8 cellular contexts compared by ENCODE assay signal in genomic region chr11:117180661-117181585, GRCh38. TPM values are rescaled to one million over a fixed set of nuclear protein-coding genes. Genes with fewer than 3 reads are reported as not detected.
DNase-seq lines count a peak whose midpoint lies in the region; ATAC-seq and TF ChIP-seq lines count a peak whose summit lies in the region.

No MANE protein-coding gene starts in this region.

- CTCF ChIA-PET in BJ (lab: Yijun Ruan, JAX): interaction anchor here (1.0 to 4.1 kb wide), 12 partner anchors 9 to 82 kb away, joined by 3 to 44 read pairs (median 12); partner anchors contain the start of genes PCSK7 and RNF214

- WGBS in tibial nerve, 2 donors: 47 to 54% methylated on average over 18 to 22 of the region's 22 CpGs

- no peak for DNase-seq in BJ (ENCODE audit: low read depth)
- DNase-seq in activated T-helper 2 cell treated with anti-CD3 and anti-CD28 coated beads, Interferon-gamma antibody, Interleukin-2, Interleukin-4, amounts not matched to agents 10 μg/mL and 5 μg/mL and 100 μg/mL, durations not matched to agents 14 hours and 24 hours and 36 hours (ENCODE audit: low spot score): peak; percentile 58
- DNase-seq in foreskin keratinocyte: peak in 1 of 2 donors; percentile 20
- DNase-seq in omental fat pad (ENCODE audit: low spot score): peak; percentile 35
- DNase-seq in tibial nerve (ENCODE audit: low spot score in 2 of 2): peak; percentile 59 to 81

- peak in 1 of 2 donors; percentile 47 for TF ChIP-seq EP300 in tibial nerve (IDR thresholded peaks at IDR 0.05)

- intact Hi-C loops in activated T-helper 2 cell treated with anti-CD3 and anti-CD28 coated beads, Interferon-gamma antibody, Interleukin-2, Interleukin-4, amounts not matched to agents 10 μg/mL and 5 μg/mL and 100 μg/mL, durations not matched to agents 14 hours and 24 hours and 36 hours (cut with micrococcal nuclease): loop anchor here (1.0 kb wide), 1 partner anchor 49 kb away; no protein-coding TSS in a partner anchor

- ATAC-seq in GM21360 (IDR thresholded peaks at IDR 0.05; ENCODE audit: unreplicated experiment) (peak; percentile 47), foreskin keratinocyte (peak; percentile 50), omental fat pad (ENCODE audit: low FRiP score) (peak; percentile 26), GM18517 (IDR thresholded peaks at IDR 0.05; ENCODE audit: unreplicated experiment) (no peak)

- H3K4me1 Mint-ChIP-seq in activated T-helper 2 cell treated with anti-CD3 and anti-CD28 coated beads, Interferon-gamma antibody, Interleukin-2, Interleukin-4, amounts not matched to agents 10 μg/mL and 5 μg/mL and 100 μg/mL, durations not matched to agents 14 hours and 24 hours and 36 hours (ENCODE audit: low read depth): peaks cover 25% of the 10 kb centered on the region

- TF ChIP-seq CTCF in BJ (IDR thresholded peaks at IDR 0.05; ENCODE audit: insufficient read depth, low read depth, low read length) (peak; percentile 75), OCI-LY3 (IDR thresholded peaks at IDR 0.05; ENCODE audit: low read depth, low read length) (peak; percentile 83), foreskin keratinocyte (conservative IDR thresholded peaks at IDR 0.05) (peak; percentile 86), omental fat pad (IDR thresholded peaks at IDR 0.05) (no peak), tibial nerve (IDR thresholded peaks at IDR 0.05) (peak; percentile 46 to 85 (median 62))

- peak overlapping the region; percentile 71 for H3K27ac Mint-ChIP-seq in activated T-helper 2 cell treated with anti-CD3 and anti-CD28 coated beads, Interferon-gamma antibody, Interleukin-2, Interleukin-4, amounts not matched to agents 10 μg/mL and 5 μg/mL and 100 μg/mL, durations not matched to agents 14 hours and 24 hours and 36 hours

- TF ChIP-seq POLR2A in tibial nerve (IDR thresholded peaks at IDR 0.05): no peak

- H3K79me2 ChIP-seq in OCI-LY3 (ENCODE audit: low read length): peaks cover 10% of the 10 kb centered on the region; the same call in 1 of the 2 replicates

- H3K36me3 Mint-ChIP-seq in activated T-helper 2 cell treated with anti-CD3 and anti-CD28 coated beads, Interferon-gamma antibody, Interleukin-2, Interleukin-4, amounts not matched to agents 10 μg/mL and 5 μg/mL and 100 μg/mL, durations not matched to agents 14 hours and 24 hours and 36 hours (ENCODE audit: low read depth): peaks cover 4% of the 10 kb centered on the region

- H3K36me3 ChIP-seq in BJ (ENCODE audit: control insufficient read depth, insufficient read depth, low read length) (peaks cover 9% of the 10 kb centered on the region), OCI-LY3 (replicated peaks; ENCODE audit: low read depth, low read length) (peaks cover 5% of the 10 kb centered on the region), tibial nerve (peaks cover 2 to 43% (median 9%) of the 10 kb centered on the region in 3 donors)

- no peak overlapping the region for H3K4me3 ChIP-seq in BJ (ENCODE audit: low read depth, low read length)
- H3K4me3 ChIP-seq in OCI-LY3 (ENCODE audit: low read length): peak overlapping the region; percentile 52
- peak overlapping the region in 2 of 4 donors; percentile 93 to 97 for H3K4me3 ChIP-seq in tibial nerve

- peak overlapping the region; percentile 47; the same call in 1 of the 2 replicates for H2AFZ ChIP-seq in OCI-LY3 (ENCODE audit: low read depth, low read length)

- H3K9me3 ChIP-seq in OCI-LY3 (ENCODE audit: insufficient read depth, low read length) (no peaks in the 10 kb centered on the region), tibial nerve (no peaks in the 10 kb centered on the region)

- H3K9ac ChIP-seq in OCI-LY3 (ENCODE audit: low read length): peak overlapping the region; percentile 33; the same call in 1 of the 2 replicates

- H3K4me1 ChIP-seq in OCI-LY3 (ENCODE audit: low read length): peaks cover 34% of the 10 kb centered on the region
- no peaks in the 10 kb centered on the region for H3K4me1 ChIP-seq in foreskin keratinocyte
- peaks cover 0 to 51% (median 24%) of the 10 kb centered on the region in 4 donors for H3K4me1 ChIP-seq in tibial nerve

- peak overlapping the region; percentile 94 for H3K4me3 Mint-ChIP-seq in activated T-helper 2 cell treated with anti-CD3 and anti-CD28 coated beads, Interferon-gamma antibody, Interleukin-2, Interleukin-4, amounts not matched to agents 10 μg/mL and 5 μg/mL and 100 μg/mL, durations not matched to agents 14 hours and 24 hours and 36 hours (ENCODE audit: low read depth)

- H4K20me1 ChIP-seq in OCI-LY3 (ENCODE audit: insufficient read depth, low read length): no peaks in the 10 kb centered on the region

- H3K4me2 ChIP-seq in OCI-LY3 (ENCODE audit: low read length): peak overlapping the region; percentile 67

- POLR2A ChIA-PET in BJ (lab: Charles Lee): no interaction called here

- H3K27ac ChIP-seq in OCI-LY3 (ENCODE audit: low read length): no peak overlapping the region
- no peak overlapping the region for H3K27ac ChIP-seq in foreskin keratinocyte
- H3K27ac ChIP-seq in tibial nerve: peak overlapping the region in 3 of 4 donors; percentile 6 to 99 (median 99)

- no peaks in the 10 kb centered on the region for H3K9me3 Mint-ChIP-seq in activated T-helper 2 cell treated with anti-CD3 and anti-CD28 coated beads, Interferon-gamma antibody, Interleukin-2, Interleukin-4, amounts not matched to agents 10 μg/mL and 5 μg/mL and 100 μg/mL, durations not matched to agents 14 hours and 24 hours and 36 hours

- H3K27me3 ChIP-seq in BJ (ENCODE audit: control insufficient read depth, insufficient read depth, low read length): no peaks in the 10 kb centered on the region
- H3K27me3 ChIP-seq in OCI-LY3 (ENCODE audit: low read depth, low read length): no peaks in the 10 kb centered on the region
- H3K27me3 ChIP-seq in foreskin keratinocyte: no peaks in the 10 kb centered on the region
- H3K27me3 ChIP-seq in tibial nerve: no peaks in the 10 kb centered on the region

- no peaks in the 10 kb centered on the region for H3K27me3 Mint-ChIP-seq in activated T-helper 2 cell treated with anti-CD3 and anti-CD28 coated beads, Interferon-gamma antibody, Interleukin-2, Interleukin-4, amounts not matched to agents 10 μg/mL and 5 μg/mL and 100 μg/mL, durations not matched to agents 14 hours and 24 hours and 36 hours (ENCODE audit: low read depth)

RNA-seq across cellular contexts. Expression of gene SIDT2, which starts 2.4 kb away (rescaled TPM):
- 44.4 and 71.3 TPM in 2 replicates for polyA plus RNA-seq in BJ (2011; rRNA removed)
- 75.4 and 78.3 TPM in 2 replicates for polyA minus RNA-seq in BJ (2011; rRNA and poly(A)+ RNA removed)
- 26.1 and 27.1 TPM in 2 replicates for total RNA-seq in activated T-helper 2 cell treated with anti-CD3 and anti-CD28 coated beads, Interferon-gamma antibody, Interleukin-2, Interleukin-4, amounts not matched to agents 10 μg/mL and 5 μg/mL and 100 μg/mL, durations not matched to agents 14 hours and 24 hours and 36 hours
- 8.3 and 10.5 TPM in 2 replicates for total RNA-seq in foreskin keratinocyte
- 8.1 and 8.3 TPM in 2 replicates for polyA plus RNA-seq in foreskin keratinocyte
- 100 to 1,000 TPM in 1 of 4 donors, 10 to 100 TPM in 3; 63.4 to 101 (median 81.1) TPM for total RNA-seq in omental fat pad
- total RNA-seq in tibial nerve: 100 to 1,000 TPM in 3 of 4 donors, 10 to 100 TPM in 1; 72.6 to 132 (median 125) TPM

RNA-seq across cellular contexts. Expression of gene TAGLN, which starts 18.2 kb away (rescaled TPM):
- 5,131 and 6,322 TPM in 2 replicates for polyA plus RNA-seq in BJ (2011; rRNA removed)
- 562 and 936 TPM in 2 replicates for polyA minus RNA-seq in BJ (2011; rRNA and poly(A)+ RNA removed)
- 3.1 and 3.8 TPM in 2 replicates for total RNA-seq in activated T-helper 2 cell treated with anti-CD3 and anti-CD28 coated beads, Interferon-gamma antibody, Interleukin-2, Interleukin-4, amounts not matched to agents 10 μg/mL and 5 μg/mL and 100 μg/mL, durations not matched to agents 14 hours and 24 hours and 36 hours
- 12.3 and 12.7 TPM in 2 replicates for total RNA-seq in foreskin keratinocyte
- polyA plus RNA-seq in foreskin keratinocyte: 16.2 and 19.0 TPM in 2 replicates
- total RNA-seq in omental fat pad: 1,000 to 10,000 TPM in 1 of 4 donors, 100 to 1,000 TPM in 3; 731 to 1,161 (median 827) TPM
- total RNA-seq in tibial nerve: 1,000 to 10,000 TPM; 1,525 to 3,984 (median 2,307) TPM

RNA-seq across cellular contexts. Expression of gene PAFAH1B2, which starts 36.8 kb away (rescaled TPM):
- polyA plus RNA-seq in BJ (2011; rRNA removed) (51.2 and 52.8 TPM in 2 replicates), foreskin keratinocyte (41.2 and 42.8 TPM in 2 replicates)
- polyA minus RNA-seq in BJ (2011; rRNA and poly(A)+ RNA removed): 113 and 154 TPM in 2 replicates
- total RNA-seq in activated T-helper 2 cell treated with anti-CD3 and anti-CD28 coated beads, Interferon-gamma antibody, Interleukin-2, Interleukin-4, amounts not matched to agents 10 μg/mL and 5 μg/mL and 100 μg/mL, durations not matched to agents 14 hours and 24 hours and 36 hours: 72.3 and 76.9 TPM in 2 replicates
- total RNA-seq in foreskin keratinocyte (107 and 113 TPM in 2 replicates), omental fat pad (100 to 1,000 TPM in 2 of 4 donors, 10 to 100 TPM in 2; 76.0 to 108 (median 98.6) TPM), tibial nerve (100 to 1,000 TPM in 3 of 4 donors, 10 to 100 TPM in 1; 96.9 to 125 (median 109) TPM)

RNA-seq across cellular contexts. Expression of gene PCSK7, which starts 51.0 kb away (rescaled TPM):
- polyA plus RNA-seq in BJ (2011; rRNA removed) (20.8 and 32.8 TPM in 2 replicates), foreskin keratinocyte (20.8 and 23.3 TPM in 2 replicates)
- polyA minus RNA-seq in BJ (2011; rRNA and poly(A)+ RNA removed): 28.9 and 29.6 TPM in 2 replicates
- total RNA-seq in activated T-helper 2 cell treated with anti-CD3 and anti-CD28 coated beads, Interferon-gamma antibody, Interleukin-2, Interleukin-4, amounts not matched to agents 10 μg/mL and 5 μg/mL and 100 μg/mL, durations not matched to agents 14 hours and 24 hours and 36 hours: 151 and 154 TPM in 2 replicates
- total RNA-seq in foreskin keratinocyte (31.0 and 33.8 TPM in 2 replicates), omental fat pad (10 to 100 TPM; 39.8 to 78.1 (median 50.0) TPM), tibial nerve (10 to 100 TPM; 45.4 to 94.5 (median 71.6) TPM)

RNA-seq across cellular contexts. Expression of gene RNF214, which starts 51.5 kb away (rescaled TPM):
- polyA plus RNA-seq in BJ (2011; rRNA removed) (11.5 and 17.1 TPM in 2 replicates), foreskin keratinocyte (8.3 and 8.4 TPM in 2 replicates)
- polyA minus RNA-seq in BJ (2011; rRNA and poly(A)+ RNA removed): 25.8 and 26.0 TPM in 2 replicates
- 22.7 and 25.8 TPM in 2 replicates for total RNA-seq in activated T-helper 2 cell treated with anti-CD3 and anti-CD28 coated beads, Interferon-gamma antibody, Interleukin-2, Interleukin-4, amounts not matched to agents 10 μg/mL and 5 μg/mL and 100 μg/mL, durations not matched to agents 14 hours and 24 hours and 36 hours
- total RNA-seq in foreskin keratinocyte (12.3 and 15.1 TPM in 2 replicates), omental fat pad (10 to 100 TPM in 2 of 4 donors, 1 to 10 TPM in 2; 7.7 to 12.1 (median 9.8) TPM), tibial nerve (10 to 100 TPM; 10.8 to 16.6 (median 12.8) TPM)

Comparison
In these comparisons a context has a peak if more than half of its experiments do, and no peak if none do; other contexts are left out.
1. CTCF ChIP-seq: peak in BJ (single experiment), OCI-LY3 (single experiment), foreskin keratinocyte (single experiment) and tibial nerve (5 of 5); none in omental fat pad (0 of 3).
2. H3K27ac ChIP-seq: peak in tibial nerve (3 of 4); none in OCI-LY3 (single experiment) and foreskin keratinocyte (single experiment).
3. RNA of gene TAGLN, which starts 18.2 kb away (total RNA-seq): 1,525 to 3,984 TPM in tibial nerve and 731 to 1,161 TPM in omental fat pad; 12.3 to 12.7 TPM in foreskin keratinocyte and 3.1 to 3.8 TPM in activated T-helper 2 cell treated with anti-CD3 and anti-CD28 coated beads, Interferon-gamma antibody, Interleukin-2, Interleukin-4, amounts not matched to agents 10 μg/mL and 5 μg/mL and 100 μg/mL, durations not matched to agents 14 hours and 24 hours and 36 hours; every median in the first group is over 10 times any median in the second.